ENCODE assay signal across 9 cellular contexts in the genomic region with DNA sequence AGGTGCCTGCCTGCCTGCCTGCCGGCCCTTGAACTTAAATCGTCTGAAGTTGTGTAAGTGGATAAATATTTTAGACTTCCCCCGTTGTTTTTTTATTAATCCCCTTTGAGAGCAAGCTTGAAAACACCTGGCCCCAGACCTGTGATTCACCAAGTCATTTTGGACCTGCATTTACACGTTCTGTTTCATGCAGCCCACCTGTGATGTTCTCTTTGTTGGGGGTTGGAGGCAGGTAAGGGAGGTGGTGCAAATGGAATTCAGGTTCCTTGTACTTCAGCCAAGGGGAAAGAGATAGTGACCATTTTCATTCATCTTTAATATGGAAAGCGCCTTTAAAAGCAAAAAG. TPM values are rescaled to one million over a fixed set of nuclear protein-coding genes. Genes with fewer than 3 reads are reported as not detected.
DNase-seq lines count a peak whose midpoint lies in the region; ATAC-seq, FAIRE-seq and TF ChIP-seq lines count a peak whose summit lies in the region.
"Had no signal": no experiment of that assay in that cellular context is flagged by ENCODE, and none has a peak within 500 bp of the region (broad histone marks: within the 10 kb centered on the region; RNA-seq: fewer than 3 reads in every experiment).

No MANE protein-coding gene starts in this region.

- peak overlapping the region; percentile 70; the same call in 1 of the 2 replicates for H3K9ac ChIP-seq in HUES48 (ENCODE audit: low read depth, low read length)
- H3K9ac ChIP-seq in mucosa of rectum (ENCODE audit: low read depth in 1 of 2, low read length in 2 of 2), result peak overlapping the region; percentile 86 to 94

- no peaks in the 10 kb centered on the region for H3K9me3 ChIP-seq in A673 (ENCODE audit: low read depth, low read length, poor library complexity, severe bottlenecking)
- no peaks in the 10 kb centered on the region for H3K9me3 ChIP-seq in HUES48 (ENCODE audit: control insufficient read depth, insufficient read depth, low read length)
- no peaks in the 10 kb centered on the region for H3K9me3 ChIP-seq in mucosa of rectum (ENCODE audit: control insufficient read depth in 2 of 2, low read length in 2 of 2)

- intact Hi-C loops in A673 (cut with micrococcal nuclease; ENCODE audit: unreplicated experiment), result no loop called here

- H3K4me1 ChIP-seq in A673 (ENCODE audit: insufficient read depth, low read length, poor library complexity, severe bottlenecking) (peaks cover 13% of the 10 kb centered on the region), HUES48 (ENCODE audit: control insufficient read depth, insufficient read depth, low read length) (peaks cover 31% of the 10 kb centered on the region), mucosa of rectum (ENCODE audit: control insufficient read depth in 2 of 2, insufficient read depth in 2 of 2, low read length in 2 of 2) (peaks cover 13 to 34% of the 10 kb centered on the region in 2 donors)

- FAIRE-seq in bronchial epithelial cell (lab: Jason Lieb, UNC), result no peak

- H3K36me3 ChIP-seq in A673 (ENCODE audit: insufficient read depth, low read length, poor library complexity, severe bottlenecking) (no peaks in the 10 kb centered on the region), HUES48 (ENCODE audit: control insufficient read depth, insufficient read depth, low read length) (peaks cover 22% of the 10 kb centered on the region), bronchial epithelial cell (ENCODE audit: control insufficient read depth, insufficient read depth, low read length) (no peaks in the 10 kb centered on the region), mucosa of rectum (ENCODE audit: control insufficient read depth in 2 of 2, insufficient read depth in 2 of 2, low read length in 2 of 2) (peaks cover 21 to 23% of the 10 kb centered on the region in 2 donors)

- H3K4me3 ChIP-seq in A673 (ENCODE audit: low read depth, low read length, poor library complexity, severe bottlenecking) (peak overlapping the region; percentile 69), HUES48 (ENCODE audit: low read depth, low read length) (peak overlapping the region; percentile 84), bronchial epithelial cell (ENCODE audit: low read depth, low read length) (peak overlapping the region; percentile 69), mucosa of rectum (ENCODE audit: low read length in 2 of 2) (peak overlapping the region; percentile 86 to 87)

- no peak for DNase-seq in A673 (ENCODE audit: low spot score)
- peak; percentile 63 for DNase-seq in bronchial epithelial cell (ENCODE audit: low read depth)
- no peak for DNase-seq in stimulated activated CD8-positive, alpha-beta memory T cell treated with anti-CD3 and anti-CD28 coated beads, Interleukin-4, amount 100 ng/mL, for 48 hours
- no peak for DNase-seq in NCI-H187 treated with DMSO at 0.1 percent for 48 hours (lab: John Stamatoyannopoulos, UW)
- DNase-seq: cortex of kidney had no signal

- no peak overlapping the region for H3K27ac ChIP-seq in A673 (ENCODE audit: low read depth, low read length, poor library complexity, severe bottlenecking)
- peak overlapping the region; percentile 79 for H3K27ac ChIP-seq in HUES48 (ENCODE audit: low read depth, low read length)
- peak overlapping the region; percentile 90 for H3K27ac ChIP-seq in mucosa of rectum (ENCODE audit: low read depth in 2 of 2, low read length in 2 of 2)

- POLR2A ChIA-PET in A673 (lab: Charles Lee; ENCODE audit: low non-redundant PET), result no interaction called here

- no TSS peak for BruUV-seq in A673 (replicated peaks; lab: Mats Ljungman, UMichigan)

- H3K27me3 ChIP-seq in A673 (replicated peaks; ENCODE audit: insufficient read depth, low read depth, low read length, poor library complexity) (no peaks in the 10 kb centered on the region), HUES48 (ENCODE audit: control insufficient read depth, insufficient read depth, low read length) (0 out of 2 replicates have a peak, but pooled peaks cover 5% of the 10 kb centered on the region), bronchial epithelial cell (ENCODE audit: control insufficient read depth, insufficient read depth, low read length) (no peaks in the 10 kb centered on the region), mucosa of rectum (ENCODE audit: control insufficient read depth in 2 of 2, insufficient read depth in 2 of 2, low read length in 2 of 2) (no peaks in the 10 kb centered on the region)

- TF ChIP-seq CTCF in A673 (conservative IDR thresholded peaks at IDR 0.05; ENCODE audit: low read depth, low read length) (no peak), bronchial epithelial cell (IDR thresholded peaks at IDR 0.05; ENCODE audit: insufficient read depth, low read length, severe bottlenecking) (no peak)

- CTCF ChIA-PET in A673 (lab: Charles Lee), result no interaction called here

- no peak for ATAC-seq in HG02885 (IDR thresholded peaks at IDR 0.05; ENCODE audit: poor library complexity, unreplicated experiment)
- ATAC-seq in HG02798 (IDR thresholded peaks at IDR 0.05; ENCODE audit: poor library complexity, unreplicated experiment), result no peak

RNA-seq across cellular contexts. Expression of gene SLC37A1, which starts 1.2 kb away (rescaled TPM):
- total RNA-seq in A673 (2021) (11.2 and 11.9 TPM in 2 replicates), bronchial epithelial cell (7.1 and 15.1 TPM in 2 replicates)

RNA-seq across cellular contexts. Expression of gene RSPH1, which starts 18.8 kb away (rescaled TPM):
- 0.45 and 1.0 TPM in 2 replicates for total RNA-seq in A673 (2021)
- under 0.01 and 0.38 TPM in 2 replicates for total RNA-seq in bronchial epithelial cell
